In the genomic region with DNA sequence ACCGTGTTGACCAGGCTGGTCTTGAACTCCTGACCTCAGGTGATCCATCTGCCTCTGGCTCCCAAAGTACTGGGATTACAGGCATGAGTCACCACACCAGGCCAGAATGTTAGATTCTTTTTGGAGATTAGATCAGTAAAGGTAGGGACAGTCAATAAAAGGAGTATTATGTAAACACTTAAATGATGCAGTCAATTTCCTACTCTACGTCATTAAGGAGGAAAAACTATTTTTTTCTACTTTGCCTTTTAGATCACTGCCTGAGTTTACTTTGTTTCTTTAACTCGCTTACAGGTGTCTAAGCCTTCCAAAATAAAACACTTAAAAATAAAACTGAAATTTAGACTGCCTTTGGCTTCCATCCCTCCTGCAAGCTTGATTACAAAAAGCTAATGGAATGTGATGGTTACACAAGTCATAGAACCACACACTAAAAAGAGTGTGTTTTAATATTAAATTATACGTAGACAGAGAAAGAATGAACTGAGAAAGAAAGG, we compare ENCODE assay signal across 1 cellular context.
TF ChIP-seq lines count a peak whose summit lies in the region.

No MANE protein-coding gene starts in this region.

TF ChIP-seq in IMR-90, 13 proteins besides CTCF, POLR2A, EP300 and RAD21:
- TF ChIP-seq SMC3 (IDR thresholded peaks at IDR 0.05; ENCODE audit: low read depth, low read length), result no peak
- no peak for TF ChIP-seq BHLHE40 (IDR thresholded peaks at IDR 0.05; ENCODE audit: low read depth, low read length)
- TF ChIP-seq NFE2L2 (IDR thresholded peaks at IDR 0.05; ENCODE audit: low read depth, low read length), result no peak
- no peak for TF ChIP-seq MXI1 (IDR thresholded peaks at IDR 0.05; ENCODE audit: borderline replicate concordance, low read depth, low read length)
- TF ChIP-seq MAFK (IDR thresholded peaks at IDR 0.05; ENCODE audit: low read depth, low read length), result no peak
- TF ChIP-seq CEBPB (IDR thresholded peaks at IDR 0.05; ENCODE audit: low read depth, low read length), result no peak
- TF ChIP-seq, protein P1, sequence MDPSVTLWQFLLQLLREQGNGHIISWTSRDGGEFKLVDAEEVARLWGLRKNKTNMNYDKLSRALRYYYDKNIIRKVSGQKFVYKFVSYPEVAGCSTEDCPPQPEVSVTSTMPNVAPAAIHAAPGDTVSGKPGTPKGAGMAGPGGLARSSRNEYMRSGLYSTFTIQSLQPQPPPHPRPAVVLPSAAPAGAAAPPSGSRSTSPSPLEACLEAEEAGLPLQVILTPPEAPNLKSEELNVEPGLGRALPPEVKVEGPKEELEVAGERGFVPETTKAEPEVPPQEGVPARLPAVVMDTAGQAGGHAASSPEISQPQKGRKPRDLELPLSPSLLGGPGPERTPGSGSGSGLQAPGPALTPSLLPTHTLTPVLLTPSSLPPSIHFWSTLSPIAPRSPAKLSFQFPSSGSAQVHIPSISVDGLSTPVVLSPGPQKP (IDR thresholded peaks at IDR 0.05; ENCODE audit: borderline replicate concordance, low read depth, low read length), result no peak
- no peak for TF ChIP-seq MAZ (IDR thresholded peaks at IDR 0.05; ENCODE audit: borderline replicate concordance, low read depth, low read length)
- no peak for TF ChIP-seq FOS (IDR thresholded peaks at IDR 0.05; ENCODE audit: low read depth, low read length)
- TF ChIP-seq CHD1 (IDR thresholded peaks at IDR 0.05; ENCODE audit: low read depth, low read length), result no peak
